In the genomic region with DNA sequence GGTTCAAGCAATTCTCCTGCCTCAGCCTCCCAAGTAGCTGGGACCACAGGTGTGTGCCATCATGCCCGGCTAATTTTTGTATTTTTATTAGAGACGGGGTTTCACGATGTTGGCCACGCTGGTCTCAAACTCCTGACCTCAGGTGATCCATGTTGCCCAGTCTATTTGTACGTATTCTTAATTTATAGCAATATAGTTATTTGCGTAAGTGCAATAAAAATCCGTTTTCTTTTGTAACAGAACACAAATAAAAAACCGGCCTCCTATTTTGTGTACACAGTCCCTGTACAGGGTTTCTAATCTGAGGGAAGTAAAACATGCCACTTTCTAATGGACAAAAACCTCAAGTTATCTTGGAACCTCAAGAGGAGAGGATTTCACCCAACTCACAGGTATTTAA, we compare ENCODE assay signal across 24 cellular contexts.
"Had no signal": no experiment of that assay in that cellular context is flagged by ENCODE, and none has a peak within 500 bp of the region (broad histone marks: within the 10 kb centered on the region; RNA-seq: fewer than 3 reads in every experiment).

No MANE protein-coding gene starts in this region.

- H3K9me3 ChIP-seq: colonic mucosa, esophagus squamous epithelium, gastrocnemius medialis, heart right ventricle, left lung, lower lobe of right lung, mucosa of descending colon had no signal

- H3K9me3 Mint-ChIP-seq: dendritic cell treated with granulocyte-macrophage colony-stimulating factor and Interleukin-4, amounts not matched to agents 40 ng/mL and 50 ng/mL, for 4 days; effector memory CD8-positive, alpha-beta T cell; endodermal cell; mesothelial cell of epicardium had no signal

- H3K4me1 ChIP-seq: colonic mucosa had no signal

- H3K27me3 Mint-ChIP-seq: dendritic cell treated with granulocyte-macrophage colony-stimulating factor and Interleukin-4, amounts not matched to agents 40 ng/mL and 50 ng/mL, for 4 days; effector memory CD8-positive, alpha-beta T cell had no signal

- H3K27ac ChIP-seq: colonic mucosa, epithelial cell of prostate, esophagus squamous epithelium, gastrocnemius medialis, heart right ventricle, left lung, lower lobe of right lung had no signal

- ATAC-seq: effector memory CD8-positive, alpha-beta T cell; esophagus mucosa; gastrocnemius medialis; heart right ventricle; left cardiac atrium; left lung; left ventricle myocardium superior; lower lobe of right lung; mucosa of descending colon had no signal

- DNase-seq: colonic mucosa; cortex of kidney; effector CD8-positive, alpha-beta T cell; effector memory CD8-positive, alpha-beta T cell; endodermal cell; erythroblast; esophagus squamous epithelium; foreskin fibroblast; foreskin melanocyte; gastrocnemius medialis; glutamatergic neuron; head of caudate nucleus; heart right ventricle; hippocampal formation; left cardiac atrium; left lung; left ventricle myocardium superior; lower lobe of right lung; mesenchymal stem cell had no signal

- H3K4me3 Mint-ChIP-seq: dendritic cell treated with granulocyte-macrophage colony-stimulating factor and Interleukin-4, amounts not matched to agents 40 ng/mL and 50 ng/mL, for 4 days; effector memory CD8-positive, alpha-beta T cell; endodermal cell; mesothelial cell of epicardium had no signal

- H3K4me3 ChIP-seq: colonic mucosa, esophagus squamous epithelium, gastrocnemius medialis, heart right ventricle, left lung, lower lobe of right lung, mucosa of descending colon had no signal

- H3K27ac Mint-ChIP-seq: dendritic cell treated with granulocyte-macrophage colony-stimulating factor and Interleukin-4, amounts not matched to agents 40 ng/mL and 50 ng/mL, for 4 days; effector memory CD8-positive, alpha-beta T cell; endodermal cell; mesothelial cell of epicardium had no signal
